In the genomic region with DNA sequence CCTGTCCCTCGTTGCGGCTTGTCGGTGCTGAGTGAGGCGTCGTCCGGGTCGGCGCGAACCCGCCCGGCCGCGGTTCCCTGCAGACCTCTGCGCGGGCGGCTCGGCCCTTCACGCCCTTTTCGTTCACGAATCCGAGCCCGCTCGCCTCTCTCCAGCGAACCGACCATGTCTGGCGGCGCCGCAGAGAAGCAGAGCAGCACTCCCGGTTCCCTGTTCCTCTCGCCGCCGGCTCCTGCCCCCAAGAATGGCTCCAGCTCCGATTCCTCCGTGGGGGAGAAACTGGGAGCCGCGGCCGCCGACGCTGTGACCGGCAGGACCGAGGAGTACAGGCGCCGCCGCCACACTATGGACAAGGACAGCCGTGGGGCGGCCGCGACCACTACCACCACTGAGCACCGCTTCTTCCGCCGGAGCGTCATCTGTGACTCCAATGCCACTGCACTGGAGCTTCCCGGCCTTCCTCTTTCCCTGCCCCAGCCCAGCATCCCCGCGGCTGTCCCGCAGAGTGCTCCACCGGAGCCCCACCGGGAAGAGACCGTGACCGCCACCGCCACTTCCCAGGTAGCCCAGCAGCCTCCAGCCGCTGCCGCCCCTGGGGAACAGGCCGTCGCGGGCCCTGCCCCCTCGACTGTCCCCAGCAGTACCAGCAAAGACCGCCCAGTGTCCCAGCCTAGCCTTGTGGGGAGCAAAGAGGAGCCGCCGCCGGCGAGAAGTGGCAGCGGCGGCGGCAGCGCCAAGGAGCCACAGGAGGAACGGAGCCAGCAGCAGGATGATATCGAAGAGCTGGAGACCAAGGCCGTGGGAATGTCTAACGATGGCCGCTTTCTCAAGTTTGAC, we compare ENCODE assay signal across 1 cellular context.
TF ChIP-seq lines count a peak whose summit lies in the region.

No MANE protein-coding gene starts in this region.

TF ChIP-seq in HEK293, 187 proteins besides CTCF, POLR2A, EP300 and RAD21 (continued from another document and continues in another):
- TF ChIP-seq, protein P1, sequence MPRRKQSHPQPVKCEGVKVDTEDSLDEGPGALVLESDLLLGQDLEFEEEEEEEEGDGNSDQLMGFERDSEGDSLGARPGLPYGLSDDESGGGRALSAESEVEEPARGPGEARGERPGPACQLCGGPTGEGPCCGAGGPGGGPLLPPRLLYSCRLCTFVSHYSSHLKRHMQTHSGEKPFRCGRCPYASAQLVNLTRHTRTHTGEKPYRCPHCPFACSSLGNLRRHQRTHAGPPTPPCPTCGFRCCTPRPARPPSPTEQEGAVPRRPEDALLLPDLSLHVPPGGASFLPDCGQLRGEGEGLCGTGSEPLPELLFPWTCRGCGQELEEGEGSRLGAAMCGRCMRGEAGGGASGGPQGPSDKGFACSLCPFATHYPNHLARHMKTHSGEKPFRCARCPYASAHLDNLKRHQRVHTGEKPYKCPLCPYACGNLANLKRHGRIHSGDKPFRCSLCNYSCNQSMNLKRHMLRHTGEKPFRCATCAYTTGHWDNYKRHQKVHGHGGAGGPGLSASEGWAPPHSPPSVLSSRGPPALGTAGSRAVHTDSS (tag by site-specific recombination; IDR thresholded peaks at IDR 0.05), result no peak
- TF ChIP-seq ZNF239 (tag by site-specific recombination; IDR thresholded peaks at IDR 0.05) (no peak), ZNF791 (tag by site-specific recombination; IDR thresholded peaks at IDR 0.05) (no peak), HOXD13 (CRISPR knock-in tag; IDR thresholded peaks at IDR 0.05; ENCODE audit: borderline replicate concordance) (0 out of 2 replicates have a peak, but pooled peaks have one; percentile 13), ZNF2 (tag by site-specific recombination; IDR thresholded peaks at IDR 0.05) (no peak), ZSCAN16 (tag by site-specific recombination; IDR thresholded peaks at IDR 0.05) (no peak), ZNF76 (tag by site-specific recombination; IDR thresholded peaks at IDR 0.05; ENCODE audit: borderline replicate concordance, low read depth) (peak; percentile 94), ZNF664 (tag by site-specific recombination; IDR thresholded peaks at IDR 0.05) (no peak), GLIS2 (tag by site-specific recombination; IDR thresholded peaks at IDR 0.05) (peak; percentile 96), ZNF571 (tag by site-specific recombination; IDR thresholded peaks at IDR 0.05) (no peak), YY1 (tag by site-specific recombination; IDR thresholded peaks at IDR 0.05) (no peak), ZNF585B (tag by site-specific recombination; IDR thresholded peaks at IDR 0.05) (no peak), ZNF501 (tag by site-specific recombination; IDR thresholded peaks at IDR 0.05) (peak; percentile 66; the same call in 1 of the 2 replicates), ZNF701 (tag by site-specific recombination; IDR thresholded peaks at IDR 0.05) (no peak), ZNF426 (tag by site-specific recombination; IDR thresholded peaks at IDR 0.05) (no peak), RBAK (tag by site-specific recombination; IDR thresholded peaks at IDR 0.05) (no peak), ZNF776 (tag by site-specific recombination; IDR thresholded peaks at IDR 0.05; ENCODE audit: borderline replicate concordance) (no peak), ZNF747 (tag by site-specific recombination; IDR thresholded peaks at IDR 0.05) (no peak), ZNF248 (tag by site-specific recombination; IDR thresholded peaks at IDR 0.05) (no peak), ZNF274 (IDR thresholded peaks at IDR 0.05; ENCODE audit: low read length) (no peak), ZNF274 (tag by site-specific recombination; IDR thresholded peaks at IDR 0.05; ENCODE audit: borderline replicate concordance) (no peak), ZNF394 (tag by site-specific recombination; IDR thresholded peaks at IDR 0.05; ENCODE audit: borderline replicate concordance) (peak; percentile 28; the same call in 1 of the 2 replicates), ZFP37 (tag by site-specific recombination; IDR thresholded peaks at IDR 0.05) (peak; percentile 59), TRIM28 (IDR thresholded peaks at IDR 0.05; ENCODE audit: borderline replicate concordance, low read length) (no peak)
- TF ChIP-seq, protein P2, sequence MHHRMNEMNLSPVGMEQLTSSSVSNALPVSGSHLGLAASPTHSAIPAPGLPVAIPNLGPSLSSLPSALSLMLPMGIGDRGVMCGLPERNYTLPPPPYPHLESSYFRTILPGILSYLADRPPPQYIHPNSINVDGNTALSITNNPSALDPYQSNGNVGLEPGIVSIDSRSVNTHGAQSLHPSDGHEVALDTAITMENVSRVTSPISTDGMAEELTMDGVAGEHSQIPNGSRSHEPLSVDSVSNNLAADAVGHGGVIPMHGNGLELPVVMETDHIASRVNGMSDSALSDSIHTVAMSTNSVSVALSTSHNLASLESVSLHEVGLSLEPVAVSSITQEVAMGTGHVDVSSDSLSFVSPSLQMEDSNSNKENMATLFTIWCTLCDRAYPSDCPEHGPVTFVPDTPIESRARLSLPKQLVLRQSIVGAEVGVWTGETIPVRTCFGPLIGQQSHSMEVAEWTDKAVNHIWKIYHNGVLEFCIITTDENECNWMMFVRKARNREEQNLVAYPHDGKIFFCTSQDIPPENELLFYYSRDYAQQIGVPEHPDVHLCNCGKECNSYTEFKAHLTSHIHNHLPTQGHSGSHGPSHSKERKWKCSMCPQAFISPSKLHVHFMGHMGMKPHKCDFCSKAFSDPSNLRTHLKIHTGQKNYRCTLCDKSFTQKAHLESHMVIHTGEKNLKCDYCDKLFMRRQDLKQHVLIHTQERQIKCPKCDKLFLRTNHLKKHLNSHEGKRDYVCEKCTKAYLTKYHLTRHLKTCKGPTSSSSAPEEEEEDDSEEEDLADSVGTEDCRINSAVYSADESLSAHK (tag by site-specific recombination; IDR thresholded peaks at IDR 0.05), result no peak
- TF ChIP-seq, protein P3, sequence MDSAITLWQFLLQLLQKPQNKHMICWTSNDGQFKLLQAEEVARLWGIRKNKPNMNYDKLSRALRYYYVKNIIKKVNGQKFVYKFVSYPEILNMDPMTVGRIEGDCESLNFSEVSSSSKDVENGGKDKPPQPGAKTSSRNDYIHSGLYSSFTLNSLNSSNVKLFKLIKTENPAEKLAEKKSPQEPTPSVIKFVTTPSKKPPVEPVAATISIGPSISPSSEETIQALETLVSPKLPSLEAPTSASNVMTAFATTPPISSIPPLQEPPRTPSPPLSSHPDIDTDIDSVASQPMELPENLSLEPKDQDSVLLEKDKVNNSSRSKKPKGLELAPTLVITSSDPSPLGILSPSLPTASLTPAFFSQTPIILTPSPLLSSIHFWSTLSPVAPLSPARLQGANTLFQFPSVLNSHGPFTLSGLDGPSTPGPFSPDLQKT (IDR thresholded peaks at IDR 0.05; ENCODE audit: borderline replicate concordance, low read depth, low read length), result no peak
- TF ChIP-seq, protein P4, sequence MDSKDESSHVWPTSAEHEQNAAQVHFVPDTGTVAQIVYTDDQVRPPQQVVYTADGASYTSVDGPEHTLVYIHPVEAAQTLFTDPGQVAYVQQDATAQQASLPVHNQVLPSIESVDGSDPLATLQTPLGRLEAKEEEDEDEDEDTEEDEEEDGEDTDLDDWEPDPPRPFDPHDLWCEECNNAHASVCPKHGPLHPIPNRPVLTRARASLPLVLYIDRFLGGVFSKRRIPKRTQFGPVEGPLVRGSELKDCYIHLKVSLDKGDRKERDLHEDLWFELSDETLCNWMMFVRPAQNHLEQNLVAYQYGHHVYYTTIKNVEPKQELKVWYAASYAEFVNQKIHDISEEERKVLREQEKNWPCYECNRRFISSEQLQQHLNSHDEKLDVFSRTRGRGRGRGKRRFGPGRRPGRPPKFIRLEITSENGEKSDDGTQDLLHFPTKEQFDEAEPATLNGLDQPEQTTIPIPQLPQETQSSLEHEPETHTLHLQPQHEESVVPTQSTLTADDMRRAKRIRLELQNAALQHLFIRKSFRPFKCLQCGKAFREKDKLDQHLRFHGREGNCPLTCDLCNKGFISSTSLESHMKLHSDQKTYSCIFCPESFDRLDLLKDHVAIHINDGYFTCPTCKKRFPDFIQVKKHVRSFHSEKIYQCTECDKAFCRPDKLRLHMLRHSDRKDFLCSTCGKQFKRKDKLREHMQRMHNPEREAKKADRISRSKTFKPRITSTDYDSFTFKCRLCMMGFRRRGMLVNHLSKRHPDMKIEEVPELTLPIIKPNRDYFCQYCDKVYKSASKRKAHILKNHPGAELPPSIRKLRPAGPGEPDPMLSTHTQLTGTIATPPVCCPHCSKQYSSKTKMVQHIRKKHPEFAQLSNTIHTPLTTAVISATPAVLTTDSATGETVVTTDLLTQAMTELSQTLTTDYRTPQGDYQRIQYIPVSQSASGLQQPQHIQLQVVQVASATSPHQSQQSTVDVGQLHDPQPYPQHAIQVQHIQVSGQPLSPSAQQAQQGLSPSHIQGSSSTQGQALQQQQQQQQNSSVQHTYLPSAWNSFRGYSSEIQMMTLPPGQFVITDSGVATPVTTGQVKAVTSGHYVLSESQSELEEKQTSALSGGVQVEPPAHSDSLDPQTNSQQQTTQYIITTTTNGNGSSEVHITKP (tag by site-specific recombination; IDR thresholded peaks at IDR 0.05), result no peak
- TF ChIP-seq, protein P5, sequence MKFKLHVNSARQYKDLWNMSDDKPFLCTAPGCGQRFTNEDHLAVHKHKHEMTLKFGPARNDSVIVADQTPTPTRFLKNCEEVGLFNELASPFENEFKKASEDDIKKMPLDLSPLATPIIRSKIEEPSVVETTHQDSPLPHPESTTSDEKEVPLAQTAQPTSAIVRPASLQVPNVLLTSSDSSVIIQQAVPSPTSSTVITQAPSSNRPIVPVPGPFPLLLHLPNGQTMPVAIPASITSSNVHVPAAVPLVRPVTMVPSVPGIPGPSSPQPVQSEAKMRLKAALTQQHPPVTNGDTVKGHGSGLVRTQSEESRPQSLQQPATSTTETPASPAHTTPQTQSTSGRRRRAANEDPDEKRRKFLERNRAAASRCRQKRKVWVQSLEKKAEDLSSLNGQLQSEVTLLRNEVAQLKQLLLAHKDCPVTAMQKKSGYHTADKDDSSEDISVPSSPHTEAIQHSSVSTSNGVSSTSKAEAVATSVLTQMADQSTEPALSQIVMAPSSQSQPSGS (tag by site-specific recombination; IDR thresholded peaks at IDR 0.05; ENCODE audit: low read depth), result no peak
- TF ChIP-seq, protein P6, sequence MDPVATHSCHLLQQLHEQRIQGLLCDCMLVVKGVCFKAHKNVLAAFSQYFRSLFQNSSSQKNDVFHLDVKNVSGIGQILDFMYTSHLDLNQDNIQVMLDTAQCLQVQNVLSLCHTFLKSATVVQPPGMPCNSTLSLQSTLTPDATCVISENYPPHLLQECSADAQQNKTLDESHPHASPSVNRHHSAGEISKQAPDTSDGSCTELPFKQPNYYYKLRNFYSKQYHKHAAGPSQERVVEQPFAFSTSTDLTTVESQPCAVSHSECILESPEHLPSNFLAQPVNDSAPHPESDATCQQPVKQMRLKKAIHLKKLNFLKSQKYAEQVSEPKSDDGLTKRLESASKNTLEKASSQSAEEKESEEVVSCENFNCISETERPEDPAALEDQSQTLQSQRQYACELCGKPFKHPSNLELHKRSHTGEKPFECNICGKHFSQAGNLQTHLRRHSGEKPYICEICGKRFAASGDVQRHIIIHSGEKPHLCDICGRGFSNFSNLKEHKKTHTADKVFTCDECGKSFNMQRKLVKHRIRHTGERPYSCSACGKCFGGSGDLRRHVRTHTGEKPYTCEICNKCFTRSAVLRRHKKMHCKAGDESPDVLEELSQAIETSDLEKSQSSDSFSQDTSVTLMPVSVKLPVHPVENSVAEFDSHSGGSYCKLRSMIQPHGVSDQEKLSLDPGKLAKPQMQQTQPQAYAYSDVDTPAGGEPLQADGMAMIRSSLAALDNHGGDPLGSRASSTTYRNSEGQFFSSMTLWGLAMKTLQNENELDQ (tag by site-specific recombination; IDR thresholded peaks at IDR 0.05; ENCODE audit: low read depth), result no peak
- TF ChIP-seq, protein P7, sequence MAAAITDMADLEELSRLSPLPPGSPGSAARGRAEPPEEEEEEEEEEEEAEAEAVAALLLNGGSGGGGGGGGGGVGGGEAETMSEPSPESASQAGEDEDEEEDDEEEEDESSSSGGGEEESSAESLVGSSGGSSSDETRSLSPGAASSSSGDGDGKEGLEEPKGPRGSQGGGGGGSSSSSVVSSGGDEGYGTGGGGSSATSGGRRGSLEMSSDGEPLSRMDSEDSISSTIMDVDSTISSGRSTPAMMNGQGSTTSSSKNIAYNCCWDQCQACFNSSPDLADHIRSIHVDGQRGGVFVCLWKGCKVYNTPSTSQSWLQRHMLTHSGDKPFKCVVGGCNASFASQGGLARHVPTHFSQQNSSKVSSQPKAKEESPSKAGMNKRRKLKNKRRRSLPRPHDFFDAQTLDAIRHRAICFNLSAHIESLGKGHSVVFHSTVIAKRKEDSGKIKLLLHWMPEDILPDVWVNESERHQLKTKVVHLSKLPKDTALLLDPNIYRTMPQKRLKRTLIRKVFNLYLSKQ (tag by site-specific recombination; IDR thresholded peaks at IDR 0.05; ENCODE audit: borderline replicate concordance), result no peak
- TF ChIP-seq, protein P8, sequence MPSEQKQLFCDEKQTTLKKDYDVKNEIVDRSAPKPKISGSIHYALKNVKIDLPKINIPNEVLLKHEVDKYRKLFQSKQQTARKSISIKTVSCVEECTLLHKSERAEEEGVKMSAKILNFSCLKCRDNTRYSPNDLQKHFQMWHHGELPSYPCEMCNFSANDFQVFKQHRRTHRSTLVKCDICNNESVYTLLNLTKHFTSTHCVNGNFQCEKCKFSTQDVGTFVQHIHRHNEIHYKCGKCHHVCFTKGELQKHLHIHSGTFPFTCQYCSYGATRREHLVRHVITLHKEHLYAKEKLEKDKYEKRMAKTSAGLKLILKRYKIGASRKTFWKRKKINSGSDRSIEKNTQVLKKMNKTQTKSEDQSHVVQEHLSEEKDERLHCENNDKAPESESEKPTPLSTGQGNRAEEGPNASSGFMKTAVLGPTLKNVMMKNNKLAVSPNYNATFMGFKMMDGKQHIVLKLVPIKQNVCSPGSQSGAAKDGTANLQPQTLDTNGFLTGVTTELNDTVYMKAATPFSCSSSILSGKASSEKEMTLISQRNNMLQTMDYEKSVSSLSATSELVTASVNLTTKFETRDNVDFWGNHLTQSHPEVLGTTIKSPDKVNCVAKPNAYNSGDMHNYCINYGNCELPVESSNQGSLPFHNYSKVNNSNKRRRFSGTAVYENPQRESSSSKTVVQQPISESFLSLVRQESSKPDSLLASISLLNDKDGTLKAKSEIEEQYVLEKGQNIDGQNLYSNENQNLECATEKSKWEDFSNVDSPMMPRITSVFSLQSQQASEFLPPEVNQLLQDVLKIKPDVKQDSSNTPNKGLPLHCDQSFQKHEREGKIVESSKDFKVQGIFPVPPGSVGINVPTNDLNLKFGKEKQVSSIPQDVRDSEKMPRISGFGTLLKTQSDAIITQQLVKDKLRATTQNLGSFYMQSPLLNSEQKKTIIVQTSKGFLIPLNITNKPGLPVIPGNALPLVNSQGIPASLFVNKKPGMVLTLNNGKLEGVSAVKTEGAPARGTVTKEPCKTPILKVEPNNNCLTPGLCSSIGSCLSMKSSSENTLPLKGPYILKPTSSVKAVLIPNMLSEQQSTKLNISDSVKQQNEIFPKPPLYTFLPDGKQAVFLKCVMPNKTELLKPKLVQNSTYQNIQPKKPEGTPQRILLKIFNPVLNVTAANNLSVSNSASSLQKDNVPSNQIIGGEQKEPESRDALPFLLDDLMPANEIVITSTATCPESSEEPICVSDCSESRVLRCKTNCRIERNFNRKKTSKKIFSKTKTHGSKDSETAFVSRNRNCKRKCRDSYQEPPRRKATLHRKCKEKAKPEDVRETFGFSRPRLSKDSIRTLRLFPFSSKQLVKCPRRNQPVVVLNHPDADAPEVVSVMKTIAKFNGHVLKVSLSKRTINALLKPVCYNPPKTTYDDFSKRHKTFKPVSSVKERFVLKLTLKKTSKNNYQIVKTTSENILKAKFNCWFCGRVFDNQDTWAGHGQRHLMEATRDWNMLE (tag by site-specific recombination; conservative IDR thresholded peaks at IDR 0.05; ENCODE audit: low read depth), result no peak
